Comparison of ENCODE assay signal across 8 cellular contexts in genomic region chr7:45888185-45888992, GRCh38. TPM values are rescaled to one million over a fixed set of nuclear protein-coding genes. Genes with fewer than 3 reads are reported as not detected.
A peak's percentile ranks its signal among the peaks of the same experiment; 100 is the strongest.
DNase-seq lines count a peak whose midpoint lies in the region; ATAC-seq and TF ChIP-seq lines count a peak whose summit lies in the region.

IGFBP1 (plus strand) TSS chr7:45888488; CDS start chr7:45888653, 165 bp downstream.

- no peak within 1 kb of the TSS for H3K9ac ChIP-seq in endodermal cell (ENCODE audit: extremely low read depth, low read length, poor library complexity, severe bottlenecking)

- H3K27me3 Mint-ChIP-seq in endodermal cell (ENCODE audit: insufficient read depth) (peaks cover 71% of the 10 kb centered on the region), mesothelial cell of epicardium (ENCODE audit: low read depth) (peaks cover 53% of the 10 kb centered on the region)

- H3K4me1 ChIP-seq in endodermal cell (ENCODE audit: control insufficient read depth, insufficient read depth, low read length): no peaks in the 10 kb centered on the region

- H3K9me3 Mint-ChIP-seq in endodermal cell (no peaks in the 10 kb centered on the region), mesothelial cell of epicardium (no peaks in the 10 kb centered on the region)

- H3K27me3 ChIP-seq in endodermal cell (ENCODE audit: control insufficient read depth, insufficient read depth, low read length, poor library complexity, severe bottlenecking): peaks cover 42% of the 10 kb centered on the region

- H3K4me3 ChIP-seq in AG09309 (ENCODE audit: control insufficient read depth, low read depth, low read length): peak within 1 kb of the TSS; percentile 37
- H3K4me3 ChIP-seq in endodermal cell (ENCODE audit: low read length): peak within 1 kb of the TSS; percentile 49

- H3K4me1 Mint-ChIP-seq in endodermal cell: peaks cover 8% of the 10 kb centered on the region
- H3K4me1 Mint-ChIP-seq in mesothelial cell of epicardium: peaks cover 22% of the 10 kb centered on the region

- H3K36me3 Mint-ChIP-seq in endodermal cell (ENCODE audit: low read depth) (no peaks in the 10 kb centered on the region), mesothelial cell of epicardium (no peaks in the 10 kb centered on the region)

- TF ChIP-seq CTCF in AG09309 (IDR thresholded peaks at IDR 0.05; ENCODE audit: control insufficient read depth, insufficient read depth, low read depth, low read length, missing control alignments) (no peak), endodermal cell (conservative IDR thresholded peaks at IDR 0.05) (no peak), mesothelial cell of epicardium (IDR thresholded peaks at IDR 0.05; ENCODE audit: unreplicated experiment) (no peak)

- no peaks in the 10 kb centered on the region for H3K36me3 ChIP-seq in endodermal cell (ENCODE audit: control insufficient read depth, insufficient read depth, low read length)

- DNase-seq in AG09309 (ENCODE audit: low read depth) (no peak), NCI-H1105 (lab: John Stamatoyannopoulos, UW) (peak; percentile 11), endodermal cell (peak; percentile 78), mesothelial cell of epicardium (ENCODE audit: low spot score in 2 of 2, unreplicated experiment in 2 of 2) (peak in 1 of 2 experiments; percentile 52)

- no peak within 1 kb of the TSS for H3K27ac ChIP-seq in endodermal cell (ENCODE audit: low read depth, low read length)

- ATAC-seq in GM21526 (IDR thresholded peaks at IDR 0.05; ENCODE audit: low FRiP score, unreplicated experiment) (no peak), GM19463 (IDR thresholded peaks at IDR 0.05; ENCODE audit: unreplicated experiment) (no peak), HG02884 (IDR thresholded peaks at IDR 0.05; ENCODE audit: unreplicated experiment) (no peak), GM19395 (IDR thresholded peaks at IDR 0.05; ENCODE audit: unreplicated experiment) (no peak)

- no peaks in the 10 kb centered on the region for H3K9me3 ChIP-seq in endodermal cell (ENCODE audit: control insufficient read depth, low read length)

- 14 to 62% methylated on average over 8 to 73 of the region's 73 CpGs for WGBS in endodermal cell (ENCODE audit: insufficient coverage in 1 of 2, insufficient read length in 1 of 2), 2 experiments

- H3K4me3 Mint-ChIP-seq in endodermal cell (peak within 1 kb of the TSS; percentile 53), mesothelial cell of epicardium (peak within 1 kb of the TSS; percentile 62)

- H3K27ac Mint-ChIP-seq in endodermal cell (no peak within 1 kb of the TSS), mesothelial cell of epicardium (no peak within 1 kb of the TSS)

RNA-seq across cellular contexts. Expression of gene IGFBP1, which starts in this region (rescaled TPM):
- total RNA-seq in endodermal cell (not detected), mesothelial cell of epicardium (not detected in 3 replicates)
- not detected for polyA plus RNA-seq in endodermal cell (2013, experiment 1 of 2)
- not detected for polyA plus RNA-seq in endodermal cell (2013, experiment 2 of 2)

Comparison
In these comparisons a context has a peak if more than half of its experiments do, and no peak if none do; other contexts are left out.
1. Peak in DNase-seq and H3K4me3 ChIP-seq in endodermal cell; RNA of the gene not detected or under 1 TPM.